ENCODE assay signal across 20 cellular contexts in genomic region chr1:29444081-29444715, GRCh38.
"Had no signal": no experiment of that assay in that cellular context is flagged by ENCODE, and none has a peak within 500 bp of the region (broad histone marks: within the 10 kb centered on the region; RNA-seq: fewer than 3 reads in every experiment).

No MANE protein-coding gene starts in this region.

- H3K36me3 ChIP-seq: heart right ventricle, left ventricle myocardium inferior, sigmoid colon, tibial artery had no signal

- H3K4me3 ChIP-seq: heart right ventricle, left ventricle myocardium inferior, sigmoid colon, smooth muscle cell, tibial artery had no signal

- H3K4me2 ChIP-seq: smooth muscle cell had no signal

- FAIRE-seq: urothelium cell line had no signal

- H3K4me1 ChIP-seq: heart right ventricle, left ventricle myocardium inferior, sigmoid colon, tibial artery had no signal

- DNase-seq: activated B cell treated with CpG ODN at 0.5 μM for 24 hours; activated CD4-positive, alpha-beta T cell treated with anti-CD3 and anti-CD28 coated beads for 36 hours; activated CD4-positive, alpha-beta T cell treated with anti-CD3 and anti-CD28 coated beads, Interleukin-2, amount 50 U/mL, for 4 hours; activated gamma-delta T cell; activated naive CD4-positive, alpha-beta T cell treated with anti-CD3 and anti-CD28 coated beads, Interleukin-2, amount 50 U/mL, for 16 hours; activated naive CD8-positive, alpha-beta T cell treated with anti-CD3 and anti-CD28 coated beads, Interleukin-2, amount 50 U/mL, for 24 hours; activated T-cell treated with anti-CD3 and anti-CD28 coated beads, Interleukin-2, amount 50 U/mL, for 48 hours; effector CD4-positive, alpha-beta T cell; erythroblast; foreskin fibroblast; heart right ventricle; left ventricle myocardium inferior; sigmoid colon; stimulated activated CD4-positive, alpha-beta T cell treated with anti-CD3 and anti-CD28 coated beads, Interleukin-2, amount 100 ng/mL, for 48 hours; stimulated activated CD8-positive, alpha-beta memory T cell treated with anti-CD3 and anti-CD28 coated beads, Interleukin-4, amount 100 ng/mL, for 48 hours; stimulated activated naive CD4-positive, alpha-beta T cell; T1000; tibial artery had no signal

- H3K9me3 ChIP-seq: heart right ventricle, left ventricle myocardium inferior, sigmoid colon, tibial artery had no signal

- ATAC-seq: activated CD4-positive, alpha-beta T cell treated with anti-CD3 and anti-CD28 coated beads for 36 hours; activated naive CD8-positive, alpha-beta T cell treated with anti-CD3 and anti-CD28 coated beads, Interleukin-2, amount 50 U/mL, for 24 hours had no signal

- H3K27ac ChIP-seq: heart right ventricle, left ventricle myocardium inferior, sigmoid colon, tibial artery had no signal
